In the genomic region with DNA sequence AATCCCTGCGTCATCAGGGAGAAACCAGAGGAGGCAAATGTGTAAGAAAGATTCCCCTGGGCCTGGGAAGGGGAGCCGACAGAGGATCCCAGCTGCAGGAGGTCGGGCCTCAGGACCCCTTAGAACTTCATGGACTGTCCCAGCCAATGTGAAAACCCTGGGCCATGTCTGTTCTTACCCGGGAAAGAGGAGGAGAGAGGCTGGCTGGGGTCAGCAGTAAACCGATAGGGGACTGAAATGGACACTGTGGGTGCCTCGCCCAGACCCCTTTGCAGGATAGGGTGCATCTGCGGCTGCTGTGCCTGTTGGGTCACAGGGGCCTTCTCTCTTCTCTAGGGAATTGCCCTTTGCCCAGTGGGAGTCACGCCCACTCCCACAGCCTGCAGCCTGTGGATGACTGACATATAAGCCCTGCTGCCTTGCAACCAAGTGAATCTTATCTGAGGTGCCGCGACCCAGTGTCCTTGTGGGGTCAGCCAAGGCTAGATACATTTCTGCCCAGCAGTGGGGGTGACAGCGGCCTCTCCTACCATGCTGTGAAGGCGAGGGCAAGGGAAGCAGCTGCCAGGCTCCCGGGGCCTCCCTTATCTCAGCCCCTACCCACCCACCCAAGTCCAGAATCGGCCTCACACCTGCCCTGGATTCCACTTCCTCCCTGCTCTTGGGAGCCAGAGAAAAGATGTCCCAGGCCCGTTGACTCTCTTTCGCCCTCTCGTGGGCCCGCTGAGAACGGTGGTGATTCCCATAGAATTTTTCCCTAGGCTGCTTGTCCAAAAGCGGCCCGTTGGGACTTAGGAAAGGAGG, we compare ENCODE assay signal across 8 cellular contexts. TPM values are rescaled to one million over a fixed set of nuclear protein-coding genes. Genes with fewer than 3 reads are reported as not detected.
DNase-seq lines count a peak whose midpoint lies in the region; ATAC-seq and TF ChIP-seq lines count a peak whose summit lies in the region.

No MANE protein-coding gene starts in this region.

- no peak overlapping the region for H3K4me3 Mint-ChIP-seq in progenitor cell of endocrine pancreas (ENCODE audit: low read depth)

- H3K4me1 Mint-ChIP-seq in progenitor cell of endocrine pancreas (ENCODE audit: low read depth), result peaks cover 2% of the 10 kb centered on the region

- TF ChIP-seq CTCF in foreskin keratinocyte (conservative IDR thresholded peaks at IDR 0.05) (peak; percentile 79), progenitor cell of endocrine pancreas (IDR thresholded peaks at IDR 0.05; ENCODE audit: unreplicated experiment) (peak; percentile 70)

- ATAC-seq in foreskin keratinocyte, result peak; percentile 62
- ATAC-seq in GM21717 (IDR thresholded peaks at IDR 0.05; ENCODE audit: unreplicated experiment), result no peak
- no peak for ATAC-seq in GM21447 (IDR thresholded peaks at IDR 0.05; ENCODE audit: unreplicated experiment)

- DNase-seq in activated T-cell treated with anti-CD3 and anti-CD28 coated beads for 1 hour (ENCODE audit: low read depth) (peak; percentile 21), activated T-cell treated with anti-CD3 and anti-CD28 coated beads for 4 hours (no peak), NCI-H748 treated with DMSO at 0.1 percent for 48 hours (lab: John Stamatoyannopoulos, UW) (peak; percentile 46), activated T-helper 1 cell treated with Interleukin-2 at 50 U/mL for 16 hours (ENCODE audit: low read depth) (peak; percentile 17), foreskin keratinocyte (no peak), progenitor cell of endocrine pancreas (ENCODE audit: low spot score, unreplicated experiment) (peak; percentile 58)

- peaks cover 13% of the 10 kb centered on the region for H3K9me3 Mint-ChIP-seq in progenitor cell of endocrine pancreas (ENCODE audit: low read depth)

- no peak overlapping the region for H3K27ac Mint-ChIP-seq in progenitor cell of endocrine pancreas

- no peaks in the 10 kb centered on the region for H3K27me3 ChIP-seq in foreskin keratinocyte

- peaks cover 3% of the 10 kb centered on the region for H3K4me1 ChIP-seq in foreskin keratinocyte

- H3K36me3 Mint-ChIP-seq in progenitor cell of endocrine pancreas (ENCODE audit: insufficient read depth), result no peaks in the 10 kb centered on the region

- H3K27ac ChIP-seq in foreskin keratinocyte, result peak overlapping the region; percentile 59

- peaks cover 5% of the 10 kb centered on the region for H3K27me3 Mint-ChIP-seq in progenitor cell of endocrine pancreas

RNA-seq across cellular contexts. Expression of a gene that starts 57.1 kb away (rescaled TPM):
- total RNA-seq in foreskin keratinocyte (4.8 and 8.3 TPM in 2 replicates), progenitor cell of endocrine pancreas (23.5 and 26.8 TPM in 2 replicates)
- 5.4 and 7.7 TPM in 2 replicates for polyA plus RNA-seq in foreskin keratinocyte

Comparison
In these comparisons a context has a peak if more than half of its experiments do, and no peak if none do; other contexts are left out.
1. DNase-seq: peak in activated T-cell treated with anti-CD3 and anti-CD28 coated beads for 1 hour (single experiment), NCI-H748 treated with DMSO at 0.1 percent for 48 hours (single experiment), activated T-helper 1 cell treated with Interleukin-2 at 50 U/mL for 16 hours (single experiment) and progenitor cell of endocrine pancreas (single experiment); none in activated T-cell treated with anti-CD3 and anti-CD28 coated beads for 4 hours (single experiment) and foreskin keratinocyte (0 of 2).